ENCODE assay signal across 8 cellular contexts in genomic region chr19:14363203-14364097, GRCh38. TPM values are rescaled to one million over a fixed set of nuclear protein-coding genes. Genes with fewer than 3 reads are reported as not detected.
DNase-seq lines count a peak whose midpoint lies in the region; ATAC-seq and TF ChIP-seq lines count a peak whose summit lies in the region.

No MANE protein-coding gene starts in this region.

- no peaks in the 10 kb centered on the region for H3K27me3 Mint-ChIP-seq in activated naive CD4-positive, alpha-beta T cell treated with anti-CD3 and anti-CD28 coated beads for 36 hours (ENCODE audit: low read depth)
- H3K27me3 Mint-ChIP-seq in progenitor cell of endocrine pancreas, result no peaks in the 10 kb centered on the region

- H3K9me3 Mint-ChIP-seq in activated naive CD4-positive, alpha-beta T cell treated with anti-CD3 and anti-CD28 coated beads for 36 hours, result peaks cover 2% of the 10 kb centered on the region
- H3K9me3 Mint-ChIP-seq in progenitor cell of endocrine pancreas (ENCODE audit: low read depth), result no peaks in the 10 kb centered on the region

- DNase-seq in GM12864 (ENCODE audit: low read depth) (no peak), NCI-H69 (lab: John Stamatoyannopoulos, UW) (peak; percentile 79), heart left ventricle (peak; percentile 88 to 91 (median 90)), progenitor cell of endocrine pancreas (ENCODE audit: low spot score, unreplicated experiment) (peak; percentile 21)
- DNase-seq in activated naive CD4-positive, alpha-beta T cell treated with anti-CD3 and anti-CD28 coated beads for 36 hours, result peak; percentile 82

- CTCF ChIA-PET in activated naive CD4-positive, alpha-beta T cell treated with anti-CD3 and anti-CD28 coated beads for 36 hours (lab: Charles Lee), result interaction anchor here (0.5 to 8.9 kb wide), 9 partner anchors 9 to 292 kb away, joined by 3 to 100 read pairs (median 3); partner anchors contain the start of gene PKN1

- H3K27ac Mint-ChIP-seq in activated naive CD4-positive, alpha-beta T cell treated with anti-CD3 and anti-CD28 coated beads for 36 hours, result peak overlapping the region; percentile 96
- peak overlapping the region; percentile 88 for H3K27ac Mint-ChIP-seq in progenitor cell of endocrine pancreas

- intact Hi-C loops in activated naive CD4-positive, alpha-beta T cell treated with anti-CD3 and anti-CD28 coated beads for 36 hours (cut with micrococcal nuclease), result no loop called here
- intact Hi-C loops in heart left ventricle (cut with DNase I), result loop anchor here in 3 of 10 donors (5.0 to 10.0 kb wide), 2 partner anchors 44 to 111 kb away; partner anchors contain the start of gene PTGER1 (in 1 of the 3)

- peak overlapping the region; percentile 86 for H3K4me3 Mint-ChIP-seq in activated naive CD4-positive, alpha-beta T cell treated with anti-CD3 and anti-CD28 coated beads for 36 hours
- H3K4me3 Mint-ChIP-seq in progenitor cell of endocrine pancreas (ENCODE audit: low read depth), result peak overlapping the region; percentile 65

- peaks cover 4 to 67% (median 15%) of the 10 kb centered on the region in 12 donors for H3K4me1 ChIP-seq in heart left ventricle

- TF ChIP-seq CTCF in GM12864 (IDR thresholded peaks at IDR 0.05; ENCODE audit: low read depth, low read length, missing control alignments) (no peak), heart left ventricle (IDR thresholded peaks at IDR 0.05) (no peak), progenitor cell of endocrine pancreas (IDR thresholded peaks at IDR 0.05; ENCODE audit: unreplicated experiment) (no peak)

- WGBS in heart left ventricle, 4 donors, result 16 to 17% (median 16%) methylated on average over 34 of the region's 34 CpGs

- peak overlapping the region; percentile 35 for H3K4me3 ChIP-seq in GM12864 (ENCODE audit: low read depth, low read length)
- peak overlapping the region in 9 of 12 donors; percentile 23 to 52 (median 30) for H3K4me3 ChIP-seq in heart left ventricle

- H3K27me3 ChIP-seq in heart left ventricle, result no peaks in the 10 kb centered on the region

- H3K9me3 ChIP-seq in heart left ventricle, result no peaks in the 10 kb centered on the region

- peaks cover 5% of the 10 kb centered on the region for H3K36me3 Mint-ChIP-seq in activated naive CD4-positive, alpha-beta T cell treated with anti-CD3 and anti-CD28 coated beads for 36 hours (ENCODE audit: low read depth)
- H3K36me3 Mint-ChIP-seq in progenitor cell of endocrine pancreas (ENCODE audit: insufficient read depth), result no peaks in the 10 kb centered on the region

- peak in 1 of 2 donors; percentile 13 for TF ChIP-seq POLR2A in heart left ventricle (IDR thresholded peaks at IDR 0.05)

- no peaks in the 10 kb centered on the region for H3K36me3 ChIP-seq in heart left ventricle

- peak overlapping the region; percentile 36 to 87 (median 78) for H3K27ac ChIP-seq in heart left ventricle

- peaks cover 62% of the 10 kb centered on the region for H3K4me1 Mint-ChIP-seq in activated naive CD4-positive, alpha-beta T cell treated with anti-CD3 and anti-CD28 coated beads for 36 hours (ENCODE audit: low read depth)
- H3K4me1 Mint-ChIP-seq in progenitor cell of endocrine pancreas (ENCODE audit: low read depth), result peaks cover 12% of the 10 kb centered on the region

- ATAC-seq in heart left ventricle, result peak; percentile 58 to 93 (median 86)
- no peak for ATAC-seq in HG03442 (IDR thresholded peaks at IDR 0.05; ENCODE audit: unreplicated experiment)
- no peak for ATAC-seq in HG02938 (IDR thresholded peaks at IDR 0.05; ENCODE audit: unreplicated experiment)
- ATAC-seq in HG02840 (IDR thresholded peaks at IDR 0.05; ENCODE audit: low FRiP score, unreplicated experiment), result no peak

RNA-seq across cellular contexts. Expression of gene ADGRE5, which starts 17.8 kb away (rescaled TPM):
- total RNA-seq in activated naive CD4-positive, alpha-beta T cell treated with anti-CD3 and anti-CD28 coated beads for 36 hours, result 100 to 1,000 TPM; 173 to 187 TPM
- total RNA-seq in heart left ventricle, result 10 to 100 TPM; 30.1 to 92.7 (median 45.8) TPM
- 10 to 100 TPM; 10.1 to 48.5 TPM for polyA plus RNA-seq in heart left ventricle
- 0.96 and 1.0 TPM in 2 replicates for total RNA-seq in progenitor cell of endocrine pancreas

RNA-seq across cellular contexts. Expression of gene DDX39A, which starts 55.7 kb away (rescaled TPM):
- total RNA-seq in activated naive CD4-positive, alpha-beta T cell treated with anti-CD3 and anti-CD28 coated beads for 36 hours, result 100 to 1,000 TPM; 219 to 227 TPM
- total RNA-seq in heart left ventricle, result 10 to 100 TPM; 18.0 to 44.4 (median 30.2) TPM
- 100 to 1,000 TPM in 1 of 2 donors, 10 to 100 TPM in 1; 42.4 to 109 TPM for polyA plus RNA-seq in heart left ventricle
- total RNA-seq in progenitor cell of endocrine pancreas, result 66.9 and 74.2 TPM in 2 replicates

Comparison
In these comparisons a context has a peak if more than half of its experiments do, and no peak if none do; other contexts are left out.
1. ATAC-seq: peak in heart left ventricle (4 of 4); none in HG03442 (single experiment), HG02938 (single experiment) and HG02840 (single experiment).
2. RNA of gene ADGRE5, which starts 17.8 kb away (total RNA-seq): 173 to 187 TPM in activated naive CD4-positive, alpha-beta T cell treated with anti-CD3 and anti-CD28 coated beads for 36 hours and 30.1 to 92.7 TPM in heart left ventricle; 0.96 to 1.0 TPM in progenitor cell of endocrine pancreas; every median in the first group is over 10 times any median in the second.